Comparison of ENCODE assay signal across 1 cellular context in genomic region chr13:21638319-21639282, GRCh38.
A peak's percentile ranks its signal among the peaks of the same experiment; 100 is the strongest.
TF ChIP-seq lines count a peak whose summit lies in the region.

No MANE protein-coding gene starts in this region.

TF ChIP-seq in HEK293, 187 proteins besides CTCF, POLR2A, EP300 and RAD21 (continued from another document and continues in another):
- TF ChIP-seq ZNF335 (tag by site-specific recombination; conservative IDR thresholded peaks at IDR 0.05): no peak
- no peak for TF ChIP-seq ZBTB17 (tag by site-specific recombination; IDR thresholded peaks at IDR 0.05)
- TF ChIP-seq ZNF560 (tag by site-specific recombination; IDR thresholded peaks at IDR 0.05; ENCODE audit: borderline replicate concordance): no peak
- no peak for TF ChIP-seq KLF10 (tag by site-specific recombination; IDR thresholded peaks at IDR 0.05)
- TF ChIP-seq ZBTB6 (tag by site-specific recombination; IDR thresholded peaks at IDR 0.05): no peak
- no peak for TF ChIP-seq ZNF354C (tag by site-specific recombination; IDR thresholded peaks at IDR 0.05; ENCODE audit: borderline replicate concordance, low read depth)
- no peak for TF ChIP-seq HIC1 (tag by site-specific recombination; IDR thresholded peaks at IDR 0.05)
- no peak for TF ChIP-seq MYNN (tag by site-specific recombination; IDR thresholded peaks at IDR 0.05; ENCODE audit: borderline replicate concordance)
- no peak for TF ChIP-seq ZNF555 (tag by site-specific recombination; conservative IDR thresholded peaks at IDR 0.05)
- TF ChIP-seq BCL11B (tag by site-specific recombination; IDR thresholded peaks at IDR 0.05; ENCODE audit: low read depth): no peak
- TF ChIP-seq ZNF449 (tag by site-specific recombination; IDR thresholded peaks at IDR 0.05): no peak
- TF ChIP-seq ZBTB44 (tag by site-specific recombination; IDR thresholded peaks at IDR 0.05): 0 out of 2 replicates have a peak, but pooled peaks have one; percentile 7
- TF ChIP-seq ZNF580 (tag by site-specific recombination; IDR thresholded peaks at IDR 0.05): no peak
- TF ChIP-seq ZNF366 (tag by site-specific recombination; conservative IDR thresholded peaks at IDR 0.05): 0 out of 2 replicates have a peak, but pooled peaks have one; percentile 21
- no peak for TF ChIP-seq ZNF350 (tag by site-specific recombination; IDR thresholded peaks at IDR 0.05)
- TF ChIP-seq ZSCAN30 (tag by site-specific recombination; IDR thresholded peaks at IDR 0.05): no peak
- no peak for TF ChIP-seq ZBTB7A (tag by site-specific recombination; IDR thresholded peaks at IDR 0.05; ENCODE audit: low read depth)
- TF ChIP-seq SCRT2 (tag by site-specific recombination; IDR thresholded peaks at IDR 0.05): peak; percentile 74
- TF ChIP-seq PATZ1 (tag by site-specific recombination; IDR thresholded peaks at IDR 0.05): no peak
- TF ChIP-seq HOXD13 (CRISPR knock-in tag; IDR thresholded peaks at IDR 0.05; ENCODE audit: borderline replicate concordance): no peak
- TF ChIP-seq ZNF660 (tag by site-specific recombination; IDR thresholded peaks at IDR 0.05): 0 out of 2 replicates have a peak, but pooled peaks have one; percentile 34
- no peak for TF ChIP-seq IKZF3 (tag by site-specific recombination; IDR thresholded peaks at IDR 0.05)
- no peak for TF ChIP-seq ZNF626 (tag by site-specific recombination; IDR thresholded peaks at IDR 0.05)
- TF ChIP-seq PRDM4 (tag by site-specific recombination; IDR thresholded peaks at IDR 0.05): peak; percentile 79
- TF ChIP-seq SCRT1 (tag by site-specific recombination; IDR thresholded peaks at IDR 0.05; ENCODE audit: borderline replicate concordance): no peak
- no peak for TF ChIP-seq ZNF214 (tag by site-specific recombination; IDR thresholded peaks at IDR 0.05; ENCODE audit: borderline replicate concordance)
- TF ChIP-seq ZNF324 (tag by site-specific recombination; IDR thresholded peaks at IDR 0.05): no peak
- TF ChIP-seq ZNF280C (tag by site-specific recombination; IDR thresholded peaks at IDR 0.05): no peak
- TF ChIP-seq ZNF768 (tag by site-specific recombination; IDR thresholded peaks at IDR 0.05): no peak
- no peak for TF ChIP-seq ZNF658 (tag by site-specific recombination; IDR thresholded peaks at IDR 0.05)
- TF ChIP-seq ZNF544 (tag by site-specific recombination; IDR thresholded peaks at IDR 0.05): no peak
- no peak for TF ChIP-seq ZNF548 (tag by site-specific recombination; IDR thresholded peaks at IDR 0.05)
- TF ChIP-seq ZNF280D (tag by site-specific recombination; IDR thresholded peaks at IDR 0.05): no peak
- no peak for TF ChIP-seq ZBTB48 (tag by site-specific recombination; IDR thresholded peaks at IDR 0.05)
- TF ChIP-seq ZNF148 (tag by site-specific recombination; IDR thresholded peaks at IDR 0.05; ENCODE audit: borderline replicate concordance): no peak
- no peak for TF ChIP-seq ZNF624 (tag by site-specific recombination; IDR thresholded peaks at IDR 0.05)
- no peak for TF ChIP-seq ZNF394 (tag by site-specific recombination; IDR thresholded peaks at IDR 0.05; ENCODE audit: borderline replicate concordance)
- no peak for TF ChIP-seq RBAK (tag by site-specific recombination; IDR thresholded peaks at IDR 0.05)
- no peak for TF ChIP-seq FEZF1 (tag by site-specific recombination; IDR thresholded peaks at IDR 0.05)
- no peak for TF ChIP-seq ZNF221 (tag by site-specific recombination; IDR thresholded peaks at IDR 0.05; ENCODE audit: borderline replicate concordance)
- TF ChIP-seq ZNF473 (tag by site-specific recombination; IDR thresholded peaks at IDR 0.05): no peak
- TF ChIP-seq MZF1 (tag by site-specific recombination; IDR thresholded peaks at IDR 0.05; ENCODE audit: borderline replicate concordance): no peak
